27 cellular contexts compared by ENCODE assay signal in the genomic region with DNA sequence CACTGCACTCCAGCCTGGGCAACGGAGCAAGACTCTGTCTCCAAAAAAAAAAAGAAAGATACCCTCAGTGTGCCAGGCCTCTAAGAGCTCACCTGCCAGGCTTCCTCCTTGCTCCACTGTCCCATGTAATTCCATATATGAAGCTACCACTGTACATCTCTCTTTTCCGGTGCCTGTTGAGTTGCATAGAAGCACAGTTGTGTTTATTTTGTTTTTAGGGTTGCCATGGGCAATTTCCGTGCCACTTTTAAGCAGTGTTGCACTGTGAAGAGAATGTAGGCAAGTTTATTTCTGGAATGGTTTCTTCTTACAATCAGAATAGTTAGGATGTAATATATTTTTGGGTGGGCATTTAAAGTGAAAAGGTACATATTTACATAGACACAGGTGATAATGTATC. TPM values are rescaled to one million over a fixed set of nuclear protein-coding genes. Genes with fewer than 3 reads are reported as not detected.
A peak's percentile ranks its signal among the peaks of the same experiment; 100 is the strongest.
DNase-seq lines count a peak whose midpoint lies in the region; ATAC-seq and TF ChIP-seq lines count a peak whose summit lies in the region.
"Had no signal": no experiment of that assay in that cellular context is flagged by ENCODE, and none has a peak within 500 bp of the region (broad histone marks: within the 10 kb centered on the region; RNA-seq: fewer than 3 reads in every experiment).

No MANE protein-coding gene starts in this region.

- H3K27ac ChIP-seq in transverse colon: no peak overlapping the region
- H3K27ac ChIP-seq: cardiac muscle cell had no signal

- no TSS peak for BruUV-seq in Caco-2 (replicated peaks; lab: Mats Ljungman, UMichigan)
- no TSS peak for BruUV-seq in Calu3 (replicated peaks; lab: Mats Ljungman, UMichigan)

- H3K27me3 ChIP-seq in Caco-2 (replicated peaks; ENCODE audit: control insufficient read depth, insufficient read depth, low read length) (no peaks in the 10 kb centered on the region), transverse colon (no peaks in the 10 kb centered on the region)
- H3K27me3 ChIP-seq: cardiac muscle cell, MG63 had no signal

- no peak for TF ChIP-seq EP300 in transverse colon (IDR thresholded peaks at IDR 0.05; ENCODE audit: low read depth)

- no peak for TF ChIP-seq POLR2A in transverse colon (IDR thresholded peaks at IDR 0.05)

- peaks cover 10% of the 10 kb centered on the region for H3K9me3 Mint-ChIP-seq in Caco-2 (ENCODE audit: unreplicated experiment)
- no peaks in the 10 kb centered on the region for H3K9me3 Mint-ChIP-seq in Calu3 (ENCODE audit: low read depth, unreplicated experiment)

- no peaks in the 10 kb centered on the region for H3K4me1 ChIP-seq in Caco-2
- H3K4me1 ChIP-seq in transverse colon: no peaks in the 10 kb centered on the region

- ATAC-seq in T-helper 17 cell (no peak), HG03095 (IDR thresholded peaks at IDR 0.05; ENCODE audit: unreplicated experiment) (no peak), GM21381 (IDR thresholded peaks at IDR 0.05; ENCODE audit: unreplicated experiment) (no peak)
- ATAC-seq: activated CD4-positive, CD25-positive, alpha-beta regulatory T cell treated with anti-CD3 and anti-CD28 coated beads, Interleukin-2, amount 50 U/mL, for 24 hours; left lobe of liver; stimulated activated memory B cell treated with anti-CD40 and anti-IgM and Interleukin-4, amounts not matched to agents 10 μg/mL and 1 μg/mL and 100 μg/mL, for 72 hours had no signal

- no peak for TF ChIP-seq CTCF in Caco-2 (IDR thresholded peaks at IDR 0.05; ENCODE audit: insufficient read depth in 1 of 2, low read depth in 1 of 2, low read length in 1 of 2, severe bottlenecking in 1 of 2, unreplicated experiment in 1 of 2)
- no peak for TF ChIP-seq CTCF in Calu3 (IDR thresholded peaks at IDR 0.05; ENCODE audit: unreplicated experiment)
- TF ChIP-seq CTCF in transverse colon (IDR thresholded peaks at IDR 0.05): no peak

- H3K4me1 Mint-ChIP-seq in Caco-2 (ENCODE audit: low read depth, unreplicated experiment) (peaks cover under 1% of the 10 kb centered on the region), T-helper 17 cell (peaks cover 8% of the 10 kb centered on the region), Calu3 (ENCODE audit: low read depth, unreplicated experiment) (no peaks in the 10 kb centered on the region)

- in situ Hi-C loops in transverse colon (cut with MboI; ENCODE audit: low pct_ligation_motif_present in 1 of 4, low pct_unique_long_range_greater_than_20kb in 1 of 4, low sequenced_read_pairs in 3 of 4): no loop called here

- no peaks in the 10 kb centered on the region for H3K27me3 Mint-ChIP-seq in Caco-2 (ENCODE audit: insufficient read depth, unreplicated experiment)
- no peaks in the 10 kb centered on the region for H3K27me3 Mint-ChIP-seq in T-helper 17 cell
- peaks cover 24% of the 10 kb centered on the region for H3K27me3 Mint-ChIP-seq in Calu3 (ENCODE audit: unreplicated experiment)
- H3K27me3 Mint-ChIP-seq: dendritic cell treated with granulocyte-macrophage colony-stimulating factor and Interleukin-4, amounts not matched to agents 40 ng/mL and 50 ng/mL, for 4 days; stimulated activated memory B cell treated with anti-CD40 and anti-IgM and Interleukin-4, amounts not matched to agents 10 μg/mL and 1 μg/mL and 100 μg/mL, for 72 hours had no signal

- peaks cover 5% of the 10 kb centered on the region for H3K9me3 ChIP-seq in Caco-2
- no peaks in the 10 kb centered on the region for H3K9me3 ChIP-seq in T-helper 17 cell (ENCODE audit: control insufficient read depth, low read length, poor library complexity, severe bottlenecking)
- H3K9me3 ChIP-seq in transverse colon: no peaks in the 10 kb centered on the region

- intact Hi-C loops in Caco-2 (cut with micrococcal nuclease; ENCODE audit: unreplicated experiment): no loop called here
- intact Hi-C loops in Calu3 (cut with micrococcal nuclease; ENCODE audit: unreplicated experiment): no loop called here
- intact Hi-C loops in transverse colon (cut with DNase I; ENCODE audit: low total_unique reads): no loop called here

- DNase-seq in Caco-2: no peak
- peak; percentile 52 for DNase-seq in NCI-H146 (lab: John Stamatoyannopoulos, UW)
- DNase-seq in T-helper 17 cell: no peak
- peak; percentile 55 for DNase-seq in hepatic stellate cell (ENCODE audit: low spot score)
- DNase-seq in Calu3: no peak
- no peak for DNase-seq in transverse colon
- DNase-seq: activated naive CD4-positive, alpha-beta T cell treated with anti-CD3 and anti-CD28 coated beads for 36 hours; activated T-cell treated with anti-CD3 and anti-CD28 coated beads, Interleukin-2, amount 50 U/mL, for 48 hours; amniotic stem cell; DMS 273 treated with DMSO at 0.1 percent for 48 hours; GF-D8; HCEC 1CT; MG63; NCI-H1436; NCI-H2227 treated with DMSO at 0.1 percent for 48 hours; small intestine; stimulated activated CD4-positive, alpha-beta T cell treated with anti-CD3 and anti-CD28 coated beads, Interleukin-2, amount 100 ng/mL, for 24 hours; T1000 had no signal

- CTCF ChIA-PET in Caco-2 (lab: Charles Lee): no interaction called here
- CTCF ChIA-PET in Calu3 (lab: Charles Lee): no interaction called here

- no peak overlapping the region for H3K4me3 Mint-ChIP-seq in Caco-2 (ENCODE audit: unreplicated experiment)
- H3K4me3 Mint-ChIP-seq in T-helper 17 cell: no peak overlapping the region
- H3K4me3 Mint-ChIP-seq in Calu3 (ENCODE audit: low read depth, unreplicated experiment): no peak overlapping the region
- H3K4me3 Mint-ChIP-seq: activated naive CD4-positive, alpha-beta T cell treated with anti-CD3 and anti-CD28 coated beads for 36 hours; CD14-positive monocyte; dendritic cell treated with granulocyte-macrophage colony-stimulating factor and Interleukin-4, amounts not matched to agents 40 ng/mL and 50 ng/mL, for 4 days; stimulated activated memory B cell treated with anti-CD40 and anti-IgM and Interleukin-4, amounts not matched to agents 10 μg/mL and 1 μg/mL and 100 μg/mL, for 72 hours had no signal

- peak overlapping the region; percentile 50 for H3K27ac Mint-ChIP-seq in Caco-2 (ENCODE audit: unreplicated experiment)
- H3K27ac Mint-ChIP-seq in T-helper 17 cell: peak overlapping the region; percentile 74
- no peak overlapping the region for H3K27ac Mint-ChIP-seq in Calu3 (ENCODE audit: unreplicated experiment)
- H3K27ac Mint-ChIP-seq: activated naive CD4-positive, alpha-beta T cell treated with anti-CD3 and anti-CD28 coated beads for 36 hours; progenitor cell of endocrine pancreas; stimulated activated memory B cell treated with anti-CD40 and anti-IgM and Interleukin-4, amounts not matched to agents 10 μg/mL and 1 μg/mL and 100 μg/mL, for 72 hours had no signal

- no peaks in the 10 kb centered on the region for H3K36me3 ChIP-seq in Caco-2 (ENCODE audit: control insufficient read depth, insufficient read depth, low read length)
- H3K36me3 ChIP-seq in transverse colon: no peaks in the 10 kb centered on the region
- H3K36me3 ChIP-seq: cardiac muscle cell, MG63 had no signal

- POLR2A ChIA-PET in Caco-2 (lab: Charles Lee): no interaction called here

- H3K36me3 Mint-ChIP-seq in Caco-2 (ENCODE audit: insufficient read depth, unreplicated experiment) (no peaks in the 10 kb centered on the region), T-helper 17 cell (ENCODE audit: low read depth) (peaks cover 8% of the 10 kb centered on the region), Calu3 (ENCODE audit: insufficient read depth, unreplicated experiment) (no peaks in the 10 kb centered on the region)

- no peak overlapping the region for H3K4me3 ChIP-seq in Caco-2 (ENCODE audit: low read depth, low read length)
- no peak overlapping the region for H3K4me3 ChIP-seq in transverse colon
- H3K4me3 ChIP-seq: cardiac muscle cell, MG63 had no signal

- WGBS in transverse colon (ENCODE audit: low coverage in 1 of 2), 2 donors: 43 to 47% methylated on average over 2 to 3 of the region's 3 CpGs

RNA-seq across cellular contexts. Expression of gene MR1, which starts 23.3 kb away (rescaled TPM):
- total RNA-seq in Caco-2 (2022): 2.4 and 2.5 TPM in 2 replicates
- 10 to 100 TPM; 18.3 to 20.8 TPM for total RNA-seq in T-helper 17 cell
- 10.0 and 11.3 TPM in 2 replicates for total RNA-seq in Calu3 (2022)
- total RNA-seq in transverse colon: 1 to 10 TPM in 3 of 4 donors, under 1 TPM in 1; 1.00 to 8.6 (median 4.7) TPM

RNA-seq across cellular contexts. Expression of gene IER5, which starts 31.4 kb away (rescaled TPM):
- total RNA-seq in Caco-2 (2022) (8.6 and 9.4 TPM in 2 replicates), T-helper 17 cell (100 to 1,000 TPM; 123 to 145 TPM), Calu3 (2022) (11.4 and 12.2 TPM in 2 replicates), transverse colon (10 to 100 TPM; 12.1 to 40.3 (median 16.5) TPM)

RNA-seq across cellular contexts. Expression of gene STX6, which starts 34.4 kb away (rescaled TPM):
- total RNA-seq in Caco-2 (2022): 20.5 TPM in 2 replicates
- total RNA-seq in T-helper 17 cell: 10 to 100 TPM in 1 of 2 donors, 1 to 10 TPM in 1; 9.0 to 11.8 TPM
- total RNA-seq in Calu3 (2022): 28.0 and 30.6 TPM in 2 replicates
- 10 to 100 TPM; 16.1 to 21.0 (median 17.6) TPM for total RNA-seq in transverse colon

Comparison
In these comparisons a context has a peak if more than half of its experiments do, and no peak if none do; other contexts are left out.
1. DNase-seq: peak in NCI-H146 (single experiment) and hepatic stellate cell (single experiment); none in Caco-2 (0 of 2), T-helper 17 cell (0 of 3), Calu3 (single experiment) and transverse colon (single experiment).